9 cellular contexts compared by ENCODE assay signal in the genomic region with DNA sequence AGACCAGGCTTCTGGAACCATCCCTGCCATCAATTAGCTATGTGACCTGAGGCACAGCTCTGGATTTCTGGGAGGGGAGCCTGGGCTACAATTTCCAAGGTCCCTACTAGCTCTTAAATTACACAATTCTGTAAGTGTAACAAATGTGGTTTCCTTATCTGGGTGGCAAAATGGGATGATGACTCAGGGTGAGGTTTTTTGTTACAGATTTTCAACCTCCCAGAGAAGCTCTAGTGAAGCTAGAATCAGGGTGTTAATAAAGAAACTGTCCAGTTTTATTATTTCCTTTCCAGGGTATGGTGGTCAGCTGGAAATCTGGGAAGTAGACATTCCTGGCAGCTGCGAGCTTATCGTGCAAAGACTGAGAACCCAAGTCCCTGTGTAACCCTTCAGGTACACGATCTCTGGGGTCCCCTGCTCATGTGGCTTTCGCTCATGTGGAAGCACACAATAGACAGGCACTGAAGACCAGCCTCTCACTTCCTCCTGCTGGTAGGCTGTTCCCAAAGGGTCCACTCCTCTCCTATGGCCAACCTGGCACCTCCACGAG. TPM values are rescaled to one million over a fixed set of nuclear protein-coding genes. Genes with fewer than 3 reads are reported as not detected.
DNase-seq lines count a peak whose midpoint lies in the region; ATAC-seq and TF ChIP-seq lines count a peak whose summit lies in the region.
"Had no signal": no experiment of that assay in that cellular context is flagged by ENCODE, and none has a peak within 500 bp of the region (broad histone marks: within the 10 kb centered on the region; RNA-seq: fewer than 3 reads in every experiment).

No MANE protein-coding gene starts in this region.

- TF ChIP-seq CTCF in AG10803 (conservative IDR thresholded peaks at IDR 0.05; ENCODE audit: low read length) = no peak
- no peak for TF ChIP-seq CTCF in left lung (IDR thresholded peaks at IDR 0.05)

- H3K4me3 ChIP-seq in AG10803 (ENCODE audit: low read length) = peak overlapping the region; percentile 13; the same call in 1 of the 2 replicates
- H3K4me3 ChIP-seq in left lung = peak overlapping the region in 1 of 2 donors; percentile 5

- peak overlapping the region; percentile 61 for H3K4me3 Mint-ChIP-seq in activated naive CD8-positive, alpha-beta T cell

- H3K36me3 Mint-ChIP-seq in activated naive CD8-positive, alpha-beta T cell = peaks cover 7% of the 10 kb centered on the region

- no peaks in the 10 kb centered on the region for H3K27me3 ChIP-seq in left lung

- peak overlapping the region; percentile 75 to 82 for H3K27ac ChIP-seq in left lung

- peak; percentile 79 for DNase-seq in AG10803 (ENCODE audit: low read depth)
- DNase-seq in Kasumi-1 (lab: John Stamatoyannopoulos, UW) = peak; percentile 86 to 88
- DNase-seq in left lung = no peak
- no peak for DNase-seq in epidermal melanocyte (ENCODE audit: insufficient read length, low spot score)
- no peak for DNase-seq in GOT3 (lab: John Stamatoyannopoulos, UW)
- no peak for DNase-seq in activated effector memory CD4-positive, alpha-beta T cell treated with anti-CD3 and anti-CD28 coated beads, Interleukin-2, amount 50 U/mL, for 16 hours
- DNase-seq: NCI-H1417 treated with DMSO at 0.1 percent for 48 hours had no signal

- no peaks in the 10 kb centered on the region for H3K9me3 ChIP-seq in left lung

- H3K9me3 Mint-ChIP-seq in activated naive CD8-positive, alpha-beta T cell (ENCODE audit: low read depth) = no peaks in the 10 kb centered on the region

- peaks cover 94% of the 10 kb centered on the region for H3K4me1 Mint-ChIP-seq in activated naive CD8-positive, alpha-beta T cell (ENCODE audit: low read depth)

- H3K27ac Mint-ChIP-seq in activated naive CD8-positive, alpha-beta T cell = peak overlapping the region; percentile 87

- ATAC-seq in left lung = peak; percentile 42
- ATAC-seq in GM18861 (IDR thresholded peaks at IDR 0.05; ENCODE audit: unreplicated experiment) = no peak

- intact Hi-C loops in left lung (cut with DNase I) = no loop called here

- no peaks in the 10 kb centered on the region for H3K36me3 ChIP-seq in left lung

- peaks cover 39 to 98% of the 10 kb centered on the region in 2 donors for H3K4me1 ChIP-seq in left lung

- H3K27me3 Mint-ChIP-seq in activated naive CD8-positive, alpha-beta T cell = no peaks in the 10 kb centered on the region

RNA-seq across cellular contexts. Expression of gene RAB27A, which starts 7.3 kb away (rescaled TPM):
- total RNA-seq in left lung = 10 to 100 TPM; 58.1 to 85.7 TPM

RNA-seq across cellular contexts. Expression of gene PIGBOS1, which starts 36.6 kb away (rescaled TPM):
- 10 to 100 TPM in 1 of 2 donors, 1 to 10 TPM in 1; 9.8 to 12.7 TPM for total RNA-seq in left lung

RNA-seq across cellular contexts. Expression of gene PIGB, which starts 36.7 kb away (rescaled TPM):
- total RNA-seq in left lung = 10 to 100 TPM; 13.6 to 17.6 TPM

Comparison
In these comparisons a context has a peak if more than half of its experiments do, and no peak if none do; other contexts are left out.
1. DNase-seq: peak in AG10803 (single experiment) and Kasumi-1 (2 of 2); none in left lung (0 of 2), epidermal melanocyte (single experiment), GOT3 (single experiment) and activated effector memory CD4-positive, alpha-beta T cell treated with anti-CD3 and anti-CD28 coated beads, Interleukin-2, amount 50 U/mL, for 16 hours (single experiment).